34 cellular contexts compared by ENCODE assay signal in the genomic region with DNA sequence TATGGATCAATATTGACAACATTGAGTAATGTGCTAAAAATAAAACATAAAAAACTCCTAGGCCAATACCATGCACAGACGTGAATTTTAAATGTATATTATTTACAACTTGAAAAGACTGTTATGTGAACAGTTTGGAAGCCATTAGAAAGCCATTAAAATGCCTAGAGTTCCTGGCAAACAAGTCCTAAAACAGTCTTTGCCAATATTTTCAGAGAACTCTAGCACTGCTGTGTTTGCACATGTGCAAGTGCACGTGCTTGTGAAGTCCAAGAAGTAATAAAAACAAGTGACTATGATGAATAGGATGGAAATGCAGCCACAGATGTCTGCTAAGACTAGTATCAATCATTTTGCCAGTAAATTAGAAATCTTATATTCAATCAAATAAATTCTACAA.
"Had no signal": no experiment of that assay in that cellular context is flagged by ENCODE, and none has a peak within 500 bp of the region (broad histone marks: within the 10 kb centered on the region; RNA-seq: fewer than 3 reads in every experiment).

No MANE protein-coding gene starts in this region.

- H3K9me3 ChIP-seq: adrenal gland, breast epithelium, colonic mucosa, esophagus squamous epithelium, gastroesophageal sphincter had no signal

- H3K27me3 ChIP-seq: adrenal gland, breast epithelium, cardiac muscle cell, colonic mucosa, esophagus squamous epithelium, gastroesophageal sphincter, heart right ventricle had no signal

- H3K4me3 ChIP-seq: adrenal gland, breast epithelium, cardiac muscle cell, colonic mucosa, esophagus squamous epithelium, gastroesophageal sphincter, heart right ventricle had no signal

- H3K4me1 Mint-ChIP-seq: activated B cell treated with CpG ODN at 0.5 μM for 24 hours; activated naive CD4-positive, alpha-beta T cell treated with anti-CD3 and anti-CD28 coated beads, Interleukin-2, amount 50 U/mL, for 24 hours; activated naive CD8-positive, alpha-beta T cell treated with anti-CD3 and anti-CD28 coated beads for 36 hours; activated naive CD8-positive, alpha-beta T cell treated with anti-CD3 and anti-CD28 coated beads, Interleukin-2, amount 50 U/mL, for 24 hours; brain; T-helper 17 cell had no signal

- H3K27me3 Mint-ChIP-seq: activated B cell treated with CpG ODN at 0.5 μM for 24 hours; activated CD8-positive, alpha-beta T cell treated with anti-CD3 and anti-CD28 coated beads for 36 hours; activated naive CD4-positive, alpha-beta T cell treated with anti-CD3 and anti-CD28 coated beads, Interleukin-2, amount 50 U/mL, for 24 hours; activated naive CD8-positive, alpha-beta T cell treated with anti-CD3 and anti-CD28 coated beads for 36 hours; activated naive CD8-positive, alpha-beta T cell treated with anti-CD3 and anti-CD28 coated beads, Interleukin-2, amount 50 U/mL, for 24 hours; T-helper 17 cell had no signal

- H3K27ac Mint-ChIP-seq: activated B cell treated with CpG ODN at 0.5 μM for 24 hours; activated CD8-positive, alpha-beta T cell treated with anti-CD3 and anti-CD28 coated beads for 36 hours; activated naive CD4-positive, alpha-beta T cell treated with anti-CD3 and anti-CD28 coated beads for 36 hours; activated naive CD4-positive, alpha-beta T cell treated with anti-CD3 and anti-CD28 coated beads, Interleukin-2, amount 50 U/mL, for 24 hours; activated naive CD8-positive, alpha-beta T cell treated with anti-CD3 and anti-CD28 coated beads for 36 hours; activated naive CD8-positive, alpha-beta T cell treated with anti-CD3 and anti-CD28 coated beads, Interleukin-2, amount 50 U/mL, for 24 hours; activated T-helper 1 cell treated with anti-CD3 and anti-CD28 coated beads, Interleukin-12 subunit alpha, Interleukin-12 subunit beta, Interleukin-2, Interleukin-4 antibody, amounts not matched to agents 30 ng/mL and 10 ng/mL and 1 ng/mL, durations not matched to agents 14 hours and 24 hours and 36 hours; activated T-helper 2 cell treated with anti-CD3 and anti-CD28 coated beads, Interferon-gamma antibody, Interleukin-2, Interleukin-4, amounts not matched to agents 10 μg/mL and 5 μg/mL and 100 μg/mL, durations not matched to agents 14 hours and 24 hours and 36 hours; brain; T-helper 17 cell; T-helper 2 cell treated with Interferon-gamma antibody and Interleukin-4, amounts not matched to agents 5 μg/mL and 100 μg/mL, for 36 hours had no signal

- H3K4me1 ChIP-seq: adrenal gland, breast epithelium, colonic mucosa, esophagus squamous epithelium, gastroesophageal sphincter, heart right ventricle had no signal

- H3K36me3 ChIP-seq: adrenal gland, breast epithelium, cardiac muscle cell, colonic mucosa, esophagus squamous epithelium, gastroesophageal sphincter, heart right ventricle, WERI-Rb-1 had no signal

- H3K9me3 Mint-ChIP-seq: activated B cell treated with CpG ODN at 0.5 μM for 24 hours; activated CD8-positive, alpha-beta T cell treated with anti-CD3 and anti-CD28 coated beads for 36 hours; activated naive CD4-positive, alpha-beta T cell treated with anti-CD3 and anti-CD28 coated beads, Interleukin-2, amount 50 U/mL, for 24 hours; activated naive CD8-positive, alpha-beta T cell treated with anti-CD3 and anti-CD28 coated beads, Interleukin-2, amount 50 U/mL, for 24 hours; activated T-cell treated with anti-CD3 and anti-CD28 coated beads, Interleukin-2, amount 50 U/mL, for 4 hours; activated T-helper 1 cell treated with anti-CD3 and anti-CD28 coated beads, Interleukin-12 subunit alpha, Interleukin-12 subunit beta, Interleukin-2, Interleukin-4 antibody, amounts not matched to agents 30 ng/mL and 10 ng/mL and 1 ng/mL, durations not matched to agents 14 hours and 24 hours and 36 hours; brain had no signal

- ATAC-seq: activated CD4-positive, CD25-positive, alpha-beta regulatory T cell treated with anti-CD3 and anti-CD28 coated beads, Interleukin-2, amount 50 U/mL, for 24 hours; activated CD8-positive, alpha-beta T cell treated with anti-CD3 and anti-CD28 coated beads for 36 hours; activated naive CD8-positive, alpha-beta T cell treated with anti-CD3 and anti-CD28 coated beads, Interleukin-2, amount 50 U/mL, for 24 hours; activated T-cell treated with anti-CD3 and anti-CD28 coated beads, Interleukin-2, amount 50 U/mL, for 4 hours; gastroesophageal sphincter; heart right ventricle; T-helper 17 cell had no signal

- H3K4me3 Mint-ChIP-seq: activated B cell treated with CpG ODN at 0.5 μM for 24 hours; activated CD8-positive, alpha-beta T cell treated with anti-CD3 and anti-CD28 coated beads for 36 hours; activated naive CD4-positive, alpha-beta T cell treated with anti-CD3 and anti-CD28 coated beads for 36 hours; activated naive CD4-positive, alpha-beta T cell treated with anti-CD3 and anti-CD28 coated beads, Interleukin-2, amount 50 U/mL, for 24 hours; activated naive CD8-positive, alpha-beta T cell treated with anti-CD3 and anti-CD28 coated beads for 36 hours; activated naive CD8-positive, alpha-beta T cell treated with anti-CD3 and anti-CD28 coated beads, Interleukin-2, amount 50 U/mL, for 24 hours; activated T-cell treated with anti-CD3 and anti-CD28 coated beads, Interleukin-2, amount 50 U/mL, for 4 hours; activated T-helper 1 cell treated with anti-CD3 and anti-CD28 coated beads, Interleukin-12 subunit alpha, Interleukin-12 subunit beta, Interleukin-2, Interleukin-4 antibody, amounts not matched to agents 30 ng/mL and 10 ng/mL and 1 ng/mL, durations not matched to agents 14 hours and 24 hours and 36 hours; brain; T-helper 17 cell; T-helper 2 cell treated with Interferon-gamma antibody and Interleukin-4, amounts not matched to agents 5 μg/mL and 100 μg/mL, for 36 hours had no signal

- H3K27ac ChIP-seq: adrenal gland, breast epithelium, cardiac muscle cell, colonic mucosa, epithelial cell of prostate, esophagus squamous epithelium, gastroesophageal sphincter, heart right ventricle, WERI-Rb-1 had no signal

- H3K36me3 Mint-ChIP-seq: activated naive CD4-positive, alpha-beta T cell treated with anti-CD3 and anti-CD28 coated beads, Interleukin-2, amount 50 U/mL, for 24 hours; activated naive CD8-positive, alpha-beta T cell treated with anti-CD3 and anti-CD28 coated beads for 36 hours; brain had no signal

- DNase-seq: activated B cell treated with CpG ODN at 0.5 μM for 24 hours; activated CD4-positive, alpha-beta T cell treated with anti-CD3 and anti-CD28 coated beads for 48 hours; activated CD4-positive, alpha-beta T cell treated with anti-CD3 and anti-CD28 coated beads, Interleukin-2, amount 50 U/mL, for 1 hour; activated CD4-positive, alpha-beta T cell treated with anti-CD3 and anti-CD28 coated beads, Interleukin-2, amount 50 U/mL, for 48 hours; activated CD8-positive, alpha-beta memory T cell treated with anti-CD3 and anti-CD28 coated beads for 24 hours; activated CD8-positive, alpha-beta T cell treated with anti-CD3 and anti-CD28 coated beads for 36 hours; activated effector memory CD4-positive, alpha-beta T cell treated with anti-CD3 and anti-CD28 coated beads, Interleukin-2, amount 50 U/mL, for 16 hours; activated naive CD4-positive, alpha-beta T cell treated with anti-CD3 and anti-CD28 coated beads for 36 hours; activated naive CD8-positive, alpha-beta T cell treated with anti-CD3 and anti-CD28 coated beads for 36 hours; activated naive CD8-positive, alpha-beta T cell treated with anti-CD3 and anti-CD28 coated beads, Interleukin-2, amount 50 U/mL, for 24 hours; activated T-cell treated with anti-CD3 and anti-CD28 coated beads, Interleukin-2, amount 50 U/mL, for 4 hours; adrenal gland; amygdala; aorta; central memory CD4-positive, alpha-beta T cell; cerebellar nuclear complex; colonic mucosa; effector CD8-positive, alpha-beta T cell; esophagus squamous epithelium; foreskin melanocyte; heart right ventricle; T-helper 17 cell; T1000; WERI-Rb-1 had no signal
